ENCODE assay signal across 8 cellular contexts in the genomic region with DNA sequence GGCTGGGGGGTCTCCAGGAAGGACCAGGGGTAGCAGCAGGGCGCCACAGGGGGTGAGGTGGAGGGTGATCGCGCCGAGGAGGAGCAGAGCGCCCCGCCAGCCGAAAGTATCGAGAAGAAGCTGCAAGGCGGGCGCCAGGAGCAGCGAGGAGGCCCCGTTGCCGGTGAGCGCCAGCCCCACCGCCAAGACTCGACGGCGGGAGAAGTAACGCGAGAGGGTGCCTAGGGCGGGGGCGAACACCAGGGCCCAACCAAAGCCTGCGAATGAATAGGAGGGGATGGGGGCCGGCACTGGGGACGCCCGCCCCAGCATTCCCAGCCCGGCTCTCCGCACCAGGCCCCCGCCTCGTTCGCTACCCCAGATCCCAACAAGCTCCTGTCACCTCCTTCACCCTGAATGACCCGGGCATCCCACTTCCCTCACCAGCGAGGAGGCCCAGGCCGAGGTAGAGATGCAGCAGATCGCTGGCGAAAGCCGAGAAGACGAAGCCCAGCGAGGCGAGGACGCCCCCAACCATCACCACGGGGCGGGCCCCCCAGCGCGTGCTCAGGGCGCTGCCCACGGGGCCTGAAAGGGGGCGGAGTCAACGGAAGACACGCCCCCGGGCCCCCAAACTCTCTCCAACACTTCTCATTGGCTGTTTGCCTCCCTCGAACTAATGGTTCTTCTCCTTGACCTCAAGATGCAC. TPM values are rescaled to one million over a fixed set of nuclear protein-coding genes. Genes with fewer than 3 reads are reported as not detected.
A peak's percentile ranks its signal among the peaks of the same experiment; 100 is the strongest.
DNase-seq lines count a peak whose midpoint lies in the region; ATAC-seq and TF ChIP-seq lines count a peak whose summit lies in the region.
"Had no signal": no experiment of that assay in that cellular context is flagged by ENCODE, and none has a peak within 500 bp of the region (broad histone marks: within the 10 kb centered on the region; RNA-seq: fewer than 3 reads in every experiment).

No MANE protein-coding gene starts in this region.

- intact Hi-C loops in Panc1 (cut with micrococcal nuclease; ENCODE audit: unreplicated experiment), result loop anchor here (10.0 kb wide), 1 partner anchor 122 kb away; no protein-coding TSS in a partner anchor

- H3K36me3 ChIP-seq in Panc1 (ENCODE audit: control insufficient read depth, insufficient read depth, low read length) (no peaks in the 10 kb centered on the region), brain microvascular endothelial cell (replicated peaks) (no peaks in the 10 kb centered on the region), lung (ENCODE audit: control insufficient read depth in 2 of 2, insufficient read depth in 2 of 2, low read length in 2 of 2) (no peaks in the 10 kb centered on the region), thymus (ENCODE audit: control insufficient read depth, insufficient read depth) (no peaks in the 10 kb centered on the region)

- CTCF ChIA-PET in Panc1 (lab: Charles Lee), result no interaction called here

- in situ Hi-C loops in Panc1 (cut with HindIII; ENCODE audit: low pct_unique_long_range_greater_than_20kb, low sequenced_read_pairs) (no loop called here), brain microvascular endothelial cell (cut with HindIII; ENCODE audit: low pct_ligation_motif_present, low sequenced_read_pairs) (no loop called here)

- no peak overlapping the region for H3K27ac ChIP-seq in Panc1 (ENCODE audit: low read length)
- H3K27ac ChIP-seq in brain microvascular endothelial cell, result no peak overlapping the region
- H3K27ac ChIP-seq in lung (ENCODE audit: low read depth in 1 of 2, low read length in 1 of 2), result peak overlapping the region in 1 of 2 donors; percentile 76
- H3K27ac ChIP-seq in thymus (ENCODE audit: low read depth), result no peak overlapping the region

- H3K4me1 ChIP-seq in Panc1 (ENCODE audit: control insufficient read depth, insufficient read depth, low read length), result peaks cover 12% of the 10 kb centered on the region
- peaks cover 0 to 17% of the 10 kb centered on the region in 2 donors for H3K4me1 ChIP-seq in lung (ENCODE audit: control insufficient read depth in 2 of 2, insufficient read depth in 2 of 2, low read length in 2 of 2)
- H3K4me1 ChIP-seq in thymus (ENCODE audit: control insufficient read depth, insufficient read depth, low read length), result peaks cover 11% of the 10 kb centered on the region

- H3K4me3 ChIP-seq in Panc1 (ENCODE audit: low read depth in 2 of 2, low read length in 2 of 2) (peak overlapping the region; percentile 37 to 55), brain microvascular endothelial cell (ENCODE audit: low read depth, low read length) (peak overlapping the region; percentile 3), lung (peak overlapping the region; percentile 30), thymus (ENCODE audit: low read length) (peak overlapping the region; percentile 26), foreskin fibroblast (ENCODE audit: low read depth in 1 of 2, low read length in 2 of 2) (peak overlapping the region in 1 of 2 donors; percentile 19)

- POLR2A ChIA-PET in Panc1 (lab: Charles Lee), result interaction anchor here (0.9 kb wide), 1 partner anchor 176 kb away, joined by 4 read pairs; no protein-coding TSS in a partner anchor

- no peak for DNase-seq in Panc1 (ENCODE audit: low read depth, low spot score)
- no peak for DNase-seq in brain microvascular endothelial cell
- no peak for DNase-seq in lung (ENCODE audit: low spot score)
- no peak for DNase-seq in foreskin fibroblast

- no peak for TF ChIP-seq CTCF in Panc1 (IDR thresholded peaks at IDR 0.05)
- no peak for TF ChIP-seq CTCF in brain microvascular endothelial cell (IDR thresholded peaks at IDR 0.05; ENCODE audit: low read depth, low read length, missing control alignments)
- no peak for TF ChIP-seq CTCF in lung (IDR thresholded peaks at IDR 0.05; ENCODE audit: control extremely low read depth, extremely low read depth)
- TF ChIP-seq CTCF in foreskin fibroblast (IDR thresholded peaks at IDR 0.05; ENCODE audit: low read depth, low read length), result no peak

- ATAC-seq in Panc1 (no peak), lung (ENCODE audit: insufficient read depth, low FRiP score) (no peak), GM19351 (IDR thresholded peaks at IDR 0.05; ENCODE audit: unreplicated experiment) (no peak), HG03432 (IDR thresholded peaks at IDR 0.05; ENCODE audit: unreplicated experiment) (no peak)

- BruUV-seq in Panc1 (replicated peaks; lab: Mats Ljungman, UMichigan), result no TSS peak

- no peaks in the 10 kb centered on the region for H3K27me3 ChIP-seq in Panc1 (ENCODE audit: control insufficient read depth, insufficient read depth, low read length)
- H3K27me3 ChIP-seq in brain microvascular endothelial cell (replicated peaks), result peaks cover 29% of the 10 kb centered on the region
- no peaks in the 10 kb centered on the region for H3K27me3 ChIP-seq in lung (ENCODE audit: control insufficient read depth, insufficient read depth)
- H3K27me3 ChIP-seq in thymus (ENCODE audit: control insufficient read depth, insufficient read depth), result peaks cover 38% of the 10 kb centered on the region

- H3K9me3 ChIP-seq in Panc1 (ENCODE audit: control insufficient read depth, insufficient read depth, low read depth, low read length), result no peaks in the 10 kb centered on the region
- no peaks in the 10 kb centered on the region for H3K9me3 ChIP-seq in lung (ENCODE audit: control insufficient read depth in 2 of 2, insufficient read depth in 1 of 2, low read length in 1 of 2)
- H3K9me3 ChIP-seq in thymus (ENCODE audit: control insufficient read depth), result no peaks in the 10 kb centered on the region

- 3 to 18% methylated on average over 45 to 52 of the region's 52 CpGs for WGBS in lung, 2 donors
- 4% methylated on average over 52 of the region's 52 CpGs for WGBS in thymus

RNA-seq across cellular contexts. Expression of gene SLC16A11, which starts 1.2 kb away (rescaled TPM):
- total RNA-seq in Panc1 (2021; ENCODE audit: unreplicated experiment), result not detected
- 0.62 TPM for polyA plus RNA-seq in Panc1 (2012; ENCODE audit: insufficient read length)
- total RNA-seq in lung, result 1 to 10 TPM; 5.5 to 7.5 TPM
- 1 to 10 TPM; 1.9 to 8.9 TPM for polyA plus RNA-seq in lung
- polyA plus RNA-seq in thymus, result 7.4 TPM

RNA-seq across cellular contexts. Expression of gene SLC16A13, which starts 6.8 kb away (rescaled TPM):
- total RNA-seq in Panc1 (2021; ENCODE audit: unreplicated experiment) (13.1 TPM), lung (10 to 100 TPM in 1 of 2 donors, 1 to 10 TPM in 1; 1.3 to 23.6 TPM)
- polyA plus RNA-seq in Panc1 (2012; ENCODE audit: insufficient read length), result 10.7 TPM
- polyA plus RNA-seq in lung (1 to 10 TPM; 4.8 to 7.9 TPM), thymus (2.5 TPM)

RNA-seq across cellular contexts. Expression of gene BCL6B, which starts 19.8 kb away (rescaled TPM):
- total RNA-seq in Panc1 (2021; ENCODE audit: unreplicated experiment) (0.18 TPM), lung (10 to 100 TPM; 15.6 to 55.6 TPM)
- polyA plus RNA-seq in Panc1 (2012; ENCODE audit: insufficient read length), result 0.18 TPM
- polyA plus RNA-seq in lung (10 to 100 TPM; 14.5 to 15.4 TPM), thymus (2.4 TPM)
- total RNA-seq: LHCN-M2 had no signal

RNA-seq across cellular contexts. Expression of gene RNASEK, which starts 30.2 kb away (rescaled TPM):
- total RNA-seq in Panc1 (2021; ENCODE audit: unreplicated experiment), result 196 TPM
- polyA plus RNA-seq in Panc1 (2012; ENCODE audit: insufficient read length), result 255 TPM
- total RNA-seq in lung, result 100 to 1,000 TPM; 118 to 270 TPM
- 100 to 1,000 TPM; 528 to 550 TPM for polyA plus RNA-seq in lung
- polyA plus RNA-seq in thymus, result 368 TPM

RNA-seq across cellular contexts. Expression of gene CLEC10A, which starts 37.4 kb away (rescaled TPM):
- total RNA-seq in Panc1 (2021; ENCODE audit: unreplicated experiment) (not detected), lung (1 to 10 TPM; 3.7 to 5.2 TPM)
- not detected for polyA plus RNA-seq in Panc1 (2012; ENCODE audit: insufficient read length)
- polyA plus RNA-seq in lung (10 to 100 TPM; 12.7 to 18.4 TPM), thymus (11.2 TPM)
- total RNA-seq: LHCN-M2 had no signal

Comparison
In these comparisons a context has a peak if more than half of its experiments do, and no peak if none do; other contexts are left out.
1. RNA of gene BCL6B, which starts 19.8 kb away (total RNA-seq): 15.6 to 55.6 TPM in lung; 0.18 TPM in Panc1 (single experiment); every median in the first group is over 10 times any median in the second.